1 cellular context compared by ENCODE assay signal in genomic region chr10:124043310-124044142, GRCh38.
A peak's percentile ranks its signal among the peaks of the same experiment; 100 is the strongest.
TF ChIP-seq lines count a peak whose summit lies in the region.

No MANE protein-coding gene starts in this region.

TF ChIP-seq in HepG2, 621 proteins besides CTCF, POLR2A, EP300 and RAD21 (continued from another document):
- no peak for TF ChIP-seq GTF2F1 (IDR thresholded peaks at IDR 0.05; ENCODE audit: low read length)
- TF ChIP-seq ZFY (CRISPR knock-in tag; IDR thresholded peaks at IDR 0.05) = peak; percentile 63
- TF ChIP-seq ZNF451 (CRISPR knock-in tag; IDR thresholded peaks at IDR 0.05) = peak; percentile 78; the same call in 1 of the 2 replicates
- TF ChIP-seq HOXA7 (CRISPR knock-in tag; IDR thresholded peaks at IDR 0.05) = no peak
- peak; percentile 89 for TF ChIP-seq ZNF264 (CRISPR knock-in tag; IDR thresholded peaks at IDR 0.05)
